13 cellular contexts compared by ENCODE assay signal in the genomic region with DNA sequence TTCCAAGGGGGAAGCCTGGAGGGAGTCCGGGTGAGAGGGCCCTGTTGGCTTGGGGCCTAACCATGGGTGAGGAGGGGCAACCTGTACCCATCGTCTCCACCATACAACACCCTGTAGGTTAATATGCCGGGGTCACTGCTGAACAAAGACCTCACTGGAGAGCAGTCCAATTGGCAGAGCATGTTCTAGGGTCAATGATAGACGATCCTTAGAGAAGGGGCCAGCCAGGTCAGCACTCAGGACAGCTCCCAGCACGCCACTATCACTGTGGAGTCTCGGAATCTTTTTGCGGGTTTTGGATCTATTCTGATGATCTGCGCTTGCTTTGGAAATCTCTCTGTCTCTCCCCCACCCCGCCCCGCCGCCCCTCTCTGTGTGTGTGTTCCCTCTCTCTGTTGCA.
DNase-seq lines count a peak whose midpoint lies in the region; ATAC-seq, FAIRE-seq and TF ChIP-seq lines count a peak whose summit lies in the region.
"Had no signal": no experiment of that assay in that cellular context is flagged by ENCODE, and none has a peak within 500 bp of the region (broad histone marks: within the 10 kb centered on the region; RNA-seq: fewer than 3 reads in every experiment).

No MANE protein-coding gene starts in this region.

- RAD21 ChIA-PET in GM12878 (lab: Charles Lee; ENCODE audit: unreplicated experiment) = no interaction called here

- no peak for TF ChIP-seq CTCF in GM12878 (IDR thresholded peaks at IDR 0.05 in 2 of 3, conservative IDR thresholded peaks at IDR 0.05 in 1 of 3; ENCODE audit: control insufficient read depth in 2 of 3, extremely low read depth in 1 of 3, insufficient read depth in 1 of 3, low read depth in 3 of 3, low read length in 3 of 3)
- no peak for TF ChIP-seq CTCF in gastrocnemius medialis (IDR thresholded peaks at IDR 0.05 in 4 of 5, conservative IDR thresholded peaks at IDR 0.05 in 1 of 5)
- TF ChIP-seq CTCF in WERI-Rb-1 (IDR thresholded peaks at IDR 0.05; ENCODE audit: low read depth, low read length) = no peak

- no peak for TF ChIP-seq POLR2A in GM12878 (IDR thresholded peaks at IDR 0.05; ENCODE audit: low read depth, low read length)
- no peak for TF ChIP-seq POLR2A in gastrocnemius medialis (IDR thresholded peaks at IDR 0.05)

- SMC1A ChIA-PET in GM12878 (lab: Charles Lee; ENCODE audit: uncharacterized antibody, unreplicated experiment) = no interaction called here

- CTCF ChIA-PET in GM12878 (lab: Yijun Ruan, JAX) = interaction anchor here (0.6 kb wide), 1 partner anchor 253 kb away, joined by 3 read pairs; no protein-coding TSS in a partner anchor

- H3K27me3 ChIP-seq in GM12878 (replicated peaks in 1 of 2; ENCODE audit: control insufficient read depth in 2 of 2, insufficient read depth in 2 of 2, low read length in 1 of 2) (no peaks in the 10 kb centered on the region; a peak in 1 of 4 replicates), gastrocnemius medialis (no peaks in the 10 kb centered on the region), WERI-Rb-1 (ENCODE audit: insufficient read depth, low read depth, severe bottlenecking) (peaks cover 20% of the 10 kb centered on the region)
- H3K27me3 ChIP-seq: ovary had no signal

- H3K27ac Mint-ChIP-seq in immature natural killer cell = no peak overlapping the region

- no peak overlapping the region for H3K4me2 ChIP-seq in GM12878 (ENCODE audit: control insufficient read depth, insufficient read depth)

- no peak for FAIRE-seq in GM12878 (lab: Jason Lieb, UNC)

- H3K4me1 ChIP-seq in GM12878 (ENCODE audit: control insufficient read depth, insufficient read depth, low read length) = no peaks in the 10 kb centered on the region
- no peaks in the 10 kb centered on the region for H3K4me1 ChIP-seq in gastrocnemius medialis

- intact Hi-C loops in GM12878 (cut with micrococcal nuclease; ENCODE audit: unreplicated experiment) (no loop called here), gastrocnemius medialis (cut with DNase I; ENCODE audit: low total_unique reads) (no loop called here)

- H3K9ac ChIP-seq in GM12878 (ENCODE audit: control insufficient read depth, insufficient read depth, low read length) = no peak overlapping the region

- 43% methylated on average over 10 of the region's 11 CpGs for WGBS in GM12878 (ENCODE audit: insufficient coverage, insufficient replicate concordance, low lambda C conversion rate, missing lambda C conversion rate)

- H3K4me1 Mint-ChIP-seq in immature natural killer cell = no peaks in the 10 kb centered on the region

- no peaks in the 10 kb centered on the region for H3K9me3 Mint-ChIP-seq in immature natural killer cell

- peak; percentile 26 for DNase-seq in AG08395 (ENCODE audit: low spot score)
- DNase-seq in GM12878 (ENCODE audit: low read depth, low spot score) = no peak
- DNase-seq in iris pigment epithelial cell (ENCODE audit: low read depth) = peak; percentile 3
- no peak for DNase-seq in gastrocnemius medialis
- DNase-seq in immature natural killer cell = no peak
- DNase-seq in WERI-Rb-1 = no peak
- DNase-seq: ACHN; activated CD8-positive, alpha-beta memory T cell treated with anti-CD3 and anti-CD28 coated beads, Interleukin-2, amount 50 U/mL, for 48 hours; NCI-H187; NCI-H69 had no signal

- TF ChIP-seq EP300 in Ishikawa (IDR thresholded peaks at IDR 0.05; ENCODE audit: borderline replicate concordance) (no peak), GM12878 (IDR thresholded peaks at IDR 0.05; ENCODE audit: borderline replicate concordance in 1 of 2, control insufficient read depth in 1 of 2, low read depth in 2 of 2, low read length in 2 of 2) (no peak)

- in situ Hi-C loops in GM12878 (cut with MboI) (no loop called here), gastrocnemius medialis (cut with MboI; ENCODE audit: low sequenced_read_pairs in 4 of 4) (no loop called here)

- POLR2A ChIA-PET in GM12878 (lab: Charles Lee) = no interaction called here

- H3K9me3 ChIP-seq in GM12878 (replicated peaks; ENCODE audit: control insufficient read depth, insufficient read depth, low read length) (no peaks in the 10 kb centered on the region), gastrocnemius medialis (no peaks in the 10 kb centered on the region), WERI-Rb-1 (ENCODE audit: severe bottlenecking) (no peaks in the 10 kb centered on the region)
- H3K9me3 ChIP-seq: ovary had no signal

- H3K36me3 ChIP-seq in GM12878 (ENCODE audit: control insufficient read depth in 2 of 2, insufficient read depth in 2 of 2, low read length in 1 of 2) (no peaks in the 10 kb centered on the region), gastrocnemius medialis (no peaks in the 10 kb centered on the region), WERI-Rb-1 (no peaks in the 10 kb centered on the region)
- H3K36me3 ChIP-seq: ovary had no signal

- TF ChIP-seq RAD21 in Ishikawa (IDR thresholded peaks at IDR 0.05; ENCODE audit: low read depth) (no peak), GM12878 (IDR thresholded peaks at IDR 0.05; ENCODE audit: insufficient read depth, low read depth, low read length) (no peak)

- H3K79me2 ChIP-seq in GM12878 (ENCODE audit: control insufficient read depth, insufficient read depth, low read length) = no peaks in the 10 kb centered on the region

- no peak overlapping the region for H3K27ac ChIP-seq in GM12878 (ENCODE audit: control insufficient read depth, insufficient read depth)
- no peak overlapping the region for H3K27ac ChIP-seq in gastrocnemius medialis
- no peak overlapping the region for H3K27ac ChIP-seq in WERI-Rb-1
- H3K27ac ChIP-seq: ovary had no signal

- no peaks in the 10 kb centered on the region for H3K36me3 Mint-ChIP-seq in immature natural killer cell

- H3K4me3 Mint-ChIP-seq in immature natural killer cell = no peak overlapping the region

- no peaks in the 10 kb centered on the region for H4K20me1 ChIP-seq in GM12878 (ENCODE audit: control insufficient read depth, insufficient read depth)

- ATAC-seq in GM12878 = no peak
- ATAC-seq in HG02885 (IDR thresholded peaks at IDR 0.05; ENCODE audit: poor library complexity, unreplicated experiment) = no peak
- ATAC-seq in gastrocnemius medialis = no peak

- peaks cover 9 to 21% (median 9%) of the 10 kb centered on the region in 3 donors for H3K27me3 Mint-ChIP-seq in immature natural killer cell (ENCODE audit: low read depth in 3 of 3)

- BruUV-seq in GM12878 (replicated peaks; lab: Mats Ljungman, UMichigan) = no TSS peak

- H2AFZ ChIP-seq in GM12878 (ENCODE audit: control insufficient read depth, low read depth, low read length) = no peak overlapping the region

- H3K4me3 ChIP-seq in GM12878 (no peak overlapping the region), gastrocnemius medialis (no peak overlapping the region), WERI-Rb-1 (ENCODE audit: low read depth, low read length) (no peak overlapping the region)
- H3K4me3 ChIP-seq: ovary had no signal

TF ChIP-seq in Ishikawa, 13 proteins besides CTCF, POLR2A, EP300 and RAD21 (continues in another document):
- TF ChIP-seq CREB1 (IDR thresholded peaks at IDR 0.05; ENCODE audit: low read depth) = no peak
- TF ChIP-seq ZBTB7A (IDR thresholded peaks at IDR 0.05; ENCODE audit: low read depth) = no peak

TF ChIP-seq in GM12878, 131 proteins besides CTCF, POLR2A, EP300 and RAD21:
- TF ChIP-seq NR2C2 (IDR thresholded peaks at IDR 0.05; ENCODE audit: borderline replicate concordance, control insufficient read depth, insufficient read length, low read depth) (no peak), ZZZ3 (IDR thresholded peaks at IDR 0.05; ENCODE audit: control insufficient read depth, insufficient read length, low read depth) (no peak), ZNF24 (IDR thresholded peaks at IDR 0.05) (no peak), JUNB (IDR thresholded peaks at IDR 0.05) (no peak)
- TF ChIP-seq, protein P1, sequence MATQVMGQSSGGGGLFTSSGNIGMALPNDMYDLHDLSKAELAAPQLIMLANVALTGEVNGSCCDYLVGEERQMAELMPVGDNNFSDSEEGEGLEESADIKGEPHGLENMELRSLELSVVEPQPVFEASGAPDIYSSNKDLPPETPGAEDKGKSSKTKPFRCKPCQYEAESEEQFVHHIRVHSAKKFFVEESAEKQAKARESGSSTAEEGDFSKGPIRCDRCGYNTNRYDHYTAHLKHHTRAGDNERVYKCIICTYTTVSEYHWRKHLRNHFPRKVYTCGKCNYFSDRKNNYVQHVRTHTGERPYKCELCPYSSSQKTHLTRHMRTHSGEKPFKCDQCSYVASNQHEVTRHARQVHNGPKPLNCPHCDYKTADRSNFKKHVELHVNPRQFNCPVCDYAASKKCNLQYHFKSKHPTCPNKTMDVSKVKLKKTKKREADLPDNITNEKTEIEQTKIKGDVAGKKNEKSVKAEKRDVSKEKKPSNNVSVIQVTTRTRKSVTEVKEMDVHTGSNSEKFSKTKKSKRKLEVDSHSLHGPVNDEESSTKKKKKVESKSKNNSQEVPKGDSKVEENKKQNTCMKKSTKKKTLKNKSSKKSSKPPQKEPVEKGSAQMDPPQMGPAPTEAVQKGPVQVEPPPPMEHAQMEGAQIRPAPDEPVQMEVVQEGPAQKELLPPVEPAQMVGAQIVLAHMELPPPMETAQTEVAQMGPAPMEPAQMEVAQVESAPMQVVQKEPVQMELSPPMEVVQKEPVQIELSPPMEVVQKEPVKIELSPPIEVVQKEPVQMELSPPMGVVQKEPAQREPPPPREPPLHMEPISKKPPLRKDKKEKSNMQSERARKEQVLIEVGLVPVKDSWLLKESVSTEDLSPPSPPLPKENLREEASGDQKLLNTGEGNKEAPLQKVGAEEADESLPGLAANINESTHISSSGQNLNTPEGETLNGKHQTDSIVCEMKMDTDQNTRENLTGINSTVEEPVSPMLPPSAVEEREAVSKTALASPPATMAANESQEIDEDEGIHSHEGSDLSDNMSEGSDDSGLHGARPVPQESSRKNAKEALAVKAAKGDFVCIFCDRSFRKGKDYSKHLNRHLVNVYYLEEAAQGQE (IDR thresholded peaks at IDR 0.05; ENCODE audit: low read depth, low read length) = peak; percentile 76

Comparison
In these comparisons a context has a peak if more than half of its experiments do, and no peak if none do; other contexts are left out.
1. DNase-seq: peak in AG08395 (single experiment) and iris pigment epithelial cell (single experiment); none in GM12878 (single experiment), gastrocnemius medialis (0 of 2), immature natural killer cell (0 of 3) and WERI-Rb-1 (single experiment).